ENCODE assay signal across 8 cellular contexts in the genomic region with DNA sequence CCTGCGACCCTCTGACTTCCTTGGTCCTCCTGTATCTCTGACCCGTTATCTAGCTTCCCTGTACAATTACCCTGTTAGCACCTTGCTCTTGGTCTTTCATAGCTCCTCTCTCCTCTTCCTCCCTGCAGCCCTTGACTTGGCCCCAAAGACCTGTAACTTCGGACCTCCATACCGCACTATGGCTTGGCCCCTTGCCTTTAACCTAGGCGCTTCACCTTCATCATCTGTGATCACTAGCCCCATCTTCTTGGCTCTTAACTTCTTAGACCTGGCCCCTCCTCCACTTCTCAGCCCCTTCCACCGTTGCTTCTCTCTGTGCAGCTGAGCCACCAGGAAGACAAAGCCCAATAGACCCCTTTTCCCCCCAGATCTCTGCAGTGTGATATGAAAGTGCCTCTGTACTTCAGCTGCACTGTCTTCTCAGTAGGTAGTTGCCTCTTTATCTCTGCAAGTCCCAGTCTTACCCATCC. TPM values are rescaled to one million over a fixed set of nuclear protein-coding genes. Genes with fewer than 3 reads are reported as not detected.
DNase-seq lines count a peak whose midpoint lies in the region; ATAC-seq, FAIRE-seq and TF ChIP-seq lines count a peak whose summit lies in the region.

No MANE protein-coding gene starts in this region.

- in situ Hi-C loops in K562 (cut with MboI): no loop called here

- peaks cover 13% of the 10 kb centered on the region for H3K79me1 ChIP-seq in mesendoderm (ENCODE audit: low read length)

- H4K20me1 ChIP-seq in K562 (replicated peaks; ENCODE audit: control insufficient read depth, insufficient read depth, low read length): no peaks in the 10 kb centered on the region

- peak overlapping the region; percentile 95 for H3K56ac ChIP-seq in mesendoderm (ENCODE audit: low read length)

- H3K27ac ChIP-seq in K562 (ENCODE audit: extremely low read depth, low read depth, low read length) (peak overlapping the region; percentile 83), mesendoderm (ENCODE audit: low read depth, low read length) (no peak overlapping the region)

- no peak for TF ChIP-seq POLR2A in K562 (conservative IDR thresholded peaks at IDR 0.05)

- POLR2A ChIA-PET in K562 (lab: Yijun Ruan, JAX): interaction anchor here (0.7 to 6.4 kb wide), 16 partner anchors 9 to 1785 kb away, joined by 3 to 94 read pairs (median 4); a partner anchor contains a TSS

- ATAC-seq in HG02571 (IDR thresholded peaks at IDR 0.05; ENCODE audit: unreplicated experiment): peak; percentile 3
- ATAC-seq in K562: no peak; the same call in 1 of the 3 replicates
- no peak for ATAC-seq in HG03460 (IDR thresholded peaks at IDR 0.05; ENCODE audit: unreplicated experiment)

- no peak overlapping the region for H3K18ac ChIP-seq in mesendoderm (ENCODE audit: low read length)

- no peak for TF ChIP-seq EP300 in K562 (IDR thresholded peaks at IDR 0.05; ENCODE audit: low read length)

- H2AFZ ChIP-seq in K562 (ENCODE audit: low read depth, low read length): peak overlapping the region; percentile 88

- H3K4me1 ChIP-seq in K562 (replicated peaks in 1 of 2; ENCODE audit: control insufficient read depth in 2 of 2, insufficient read depth in 2 of 2, low read length in 2 of 2): peaks cover 18 to 32% of the 10 kb centered on the region in 2 experiments
- H3K4me1 ChIP-seq in mesendoderm (ENCODE audit: control insufficient read depth, low read depth, low read length): peaks cover 7% of the 10 kb centered on the region

- peak overlapping the region; percentile 86 to 95 for H3K9ac ChIP-seq in K562 (ENCODE audit: insufficient read depth in 1 of 2, low read depth in 2 of 2, low read length in 2 of 2)
- H3K9ac ChIP-seq in mesendoderm (ENCODE audit: low read length): peak overlapping the region; percentile 86

- no peak overlapping the region for H2BK5ac ChIP-seq in mesendoderm (ENCODE audit: low read length)

- BruUV-seq in K562 (replicated peaks; lab: Mats Ljungman, UMichigan): no TSS peak

- FAIRE-seq in K562 (lab: Jason Lieb, UNC): peak; percentile 60

- H3K4me3 ChIP-seq in AG09309 (ENCODE audit: control insufficient read depth, low read depth, low read length) (peak overlapping the region; percentile 97), K562 (peak overlapping the region; percentile 70), mesendoderm (ENCODE audit: low read length) (peak overlapping the region; percentile 72)

- DNase-seq in AG09309 (ENCODE audit: low read depth) (no peak), K562 (ENCODE audit: extremely low read depth in 1 of 4, low spot score in 3 of 4) (no peak), mesendoderm (no peak), HuH-7 (ENCODE audit: low spot score) (no peak), mesenteric fat pad (ENCODE audit: low spot score) (no peak), NCI-H2081 (lab: John Stamatoyannopoulos, UW) (no peak)

- no peak overlapping the region for H4K8ac ChIP-seq in mesendoderm (ENCODE audit: low read depth, low read length)

- H3K4ac ChIP-seq in mesendoderm (ENCODE audit: low read depth, low read length): no peak overlapping the region

- H3K9me1 ChIP-seq in K562 (ENCODE audit: control insufficient read depth, insufficient read depth, low read length): no peaks in the 10 kb centered on the region

- H3K36me3 ChIP-seq in K562 (ENCODE audit: control insufficient read depth, insufficient read depth, low read length) (peaks cover 55% of the 10 kb centered on the region), mesendoderm (ENCODE audit: control insufficient read depth, insufficient read depth, low read length) (peaks cover 2% of the 10 kb centered on the region)

- H3K27me3 ChIP-seq in K562 (ENCODE audit: control insufficient read depth in 2 of 2, insufficient read depth in 2 of 2, low read length in 2 of 2) (no peaks in the 10 kb centered on the region), mesendoderm (ENCODE audit: insufficient read depth, low read length, poor library complexity) (no peaks in the 10 kb centered on the region)

- TF ChIP-seq RAD21 in K562 (CRISPR knock-in tag; conservative IDR thresholded peaks at IDR 0.05 in 1 of 2, IDR thresholded peaks at IDR 0.05 in 1 of 2): no peak

- WGBS in K562 (ENCODE audit: insufficient coverage, low coverage, missing lambda C conversion rate): 2% methylated on average over 6 of the region's 6 CpGs
- WGBS in mesendoderm (ENCODE audit: extremely low coverage, insufficient coverage, low lambda C conversion rate): no CpG with 5 or more reads among the region's 6 CpGs

- H3K9me3 ChIP-seq in K562 (replicated peaks; ENCODE audit: control insufficient read depth, insufficient read depth, low read depth, low read length): no peaks in the 10 kb centered on the region

- peak overlapping the region; percentile 70 for H3K23ac ChIP-seq in mesendoderm (ENCODE audit: low read length)

- peak overlapping the region; percentile 20 for H2AK5ac ChIP-seq in mesendoderm (ENCODE audit: low read length)

- H2BK120ac ChIP-seq in mesendoderm (ENCODE audit: low read depth, low read length): no peak overlapping the region

- no peak overlapping the region for H4K5ac ChIP-seq in mesendoderm (ENCODE audit: low read length)

- no peak overlapping the region for H2BK15ac ChIP-seq in mesendoderm (replicated peaks; ENCODE audit: low read depth)

- intact Hi-C loops in K562 (cut with micrococcal nuclease): loop anchor here (2.0 to 5.0 kb wide), 2 partner anchors 22 to 80 kb away; a partner anchor contains a TSS

- TF ChIP-seq CTCF in AG09309 (IDR thresholded peaks at IDR 0.05; ENCODE audit: control insufficient read depth, insufficient read depth, low read depth, low read length, missing control alignments) (no peak), K562 (IDR thresholded peaks at IDR 0.05 in 2 of 3, conservative IDR thresholded peaks at IDR 0.05 in 1 of 3; ENCODE audit: insufficient read depth in 2 of 3, low read depth in 1 of 3, low read length in 3 of 3) (no peak)

- CTCF ChIA-PET in K562 (lab: Yijun Ruan, JAX; ENCODE audit: low intra/inter-chr PET ratio): no interaction called here

- H3K79me2 ChIP-seq in K562 (ENCODE audit: control insufficient read depth, insufficient read depth, low read length) (peaks cover 34% of the 10 kb centered on the region), mesendoderm (ENCODE audit: control insufficient read depth, insufficient read depth, low read length) (peaks cover 11% of the 10 kb centered on the region)

- H3K4me2 ChIP-seq in K562 (ENCODE audit: insufficient read depth, low read length): peak overlapping the region; percentile 96
- peak overlapping the region; percentile 84 for H3K4me2 ChIP-seq in mesendoderm (ENCODE audit: low read length)

RNA-seq across cellular contexts. Expression of a gene that starts 0.7 kb away (rescaled TPM):
- total RNA-seq in K562 (2011; cell fraction: chromatin; rRNA removed; ENCODE audit: low replicate concordance): 18.1 and 22.3 TPM in 2 replicates
- 12.2 and 16.0 TPM in 2 replicates for total RNA-seq in K562 (2011; cell fraction: nucleolus; rRNA removed)
- 13.1 and 18.3 TPM in 2 replicates for total RNA-seq in K562 (2011; cell fraction: nucleoplasm; rRNA removed)
- total RNA-seq in K562 (2014; rRNA removed) (14.8 and 17.4 TPM in 2 replicates), K562 (2014; rRNA removed; fragmentation: Illumina TruSeq; extraction: Trizol) (10.8 and 11.8 TPM in 2 replicates), K562 (2015; rRNA removed; fragmentation: Illumina TruSeq; extraction: Trizol) (9.2 and 10.7 TPM in 2 replicates), K562 (2021) (11.7 and 15.2 TPM in 2 replicates), mesenteric fat pad (4.7 TPM)
- polyA plus RNA-seq in K562 (2011; rRNA removed) (11.6 and 11.9 TPM in 2 replicates), K562 (2014; fragmentation: Illumina TruSeq; extraction: Trizol) (19.0 and 21.6 TPM in 2 replicates), K562 (2014; fragmentation: Nextera tagmentation; extraction: Ambion mirVana) (10 to 100 TPM; 20.0 to 30.4 TPM), K562 (2014; rRNA removed) (10.7 and 14.0 TPM in 2 replicates)
- polyA plus RNA-seq in K562 (2011; cell fraction: cytosol; rRNA removed): 11.9 and 13.0 TPM in 2 replicates
- 30.8 and 50.7 TPM in 2 replicates for polyA plus RNA-seq in K562 (2011; cell fraction: nucleus; rRNA removed)
- 12.4 and 15.2 TPM in 2 replicates for polyA plus RNA-seq in K562 (2012)
- polyA minus RNA-seq in K562 (2011; rRNA and poly(A)+ RNA removed): 6.7 and 7.1 TPM in 2 replicates
- 2.5 and 3.7 TPM in 2 replicates for polyA minus RNA-seq in K562 (2011; cell fraction: cytosol; rRNA and poly(A)+ RNA removed)
- 11.0 and 16.6 TPM in 2 replicates for polyA minus RNA-seq in K562 (2011; cell fraction: nucleus; rRNA and poly(A)+ RNA removed)
- polyA plus RNA-seq in mesendoderm (2013, experiment 1 of 2): 11.2 TPM
- 12.6 TPM for polyA plus RNA-seq in mesendoderm (2013, experiment 2 of 2)

RNA-seq across cellular contexts. Expression of a gene that starts 29.9 kb away (rescaled TPM):
- 6.8 and 15.4 TPM in 2 replicates for total RNA-seq in K562 (2011; cell fraction: chromatin; rRNA removed; ENCODE audit: low replicate concordance)
- 7.5 and 9.5 TPM in 2 replicates for total RNA-seq in K562 (2011; cell fraction: nucleolus; rRNA removed)
- total RNA-seq in K562 (2011; cell fraction: nucleoplasm; rRNA removed): 9.6 and 14.4 TPM in 2 replicates
- total RNA-seq in K562 (2014; rRNA removed) (32.6 and 44.7 TPM in 2 replicates), K562 (2014; rRNA removed; fragmentation: Illumina TruSeq; extraction: Trizol) (46.5 and 48.3 TPM in 2 replicates), K562 (2015; rRNA removed; fragmentation: Illumina TruSeq; extraction: Trizol) (41.1 and 44.5 TPM in 2 replicates), K562 (2021) (31.7 and 36.0 TPM in 2 replicates), mesenteric fat pad (19.1 TPM)
- polyA plus RNA-seq in K562 (2011; rRNA removed) (42.8 and 49.4 TPM in 2 replicates), K562 (2014; fragmentation: Illumina TruSeq; extraction: Trizol) (49.7 and 53.2 TPM in 2 replicates), K562 (2014; fragmentation: Nextera tagmentation; extraction: Ambion mirVana) (10 to 100 TPM; 37.9 TPM), K562 (2014; rRNA removed) (32.6 and 40.0 TPM in 2 replicates)
- polyA plus RNA-seq in K562 (2011; cell fraction: cytosol; rRNA removed): 12.9 and 26.0 TPM in 2 replicates
- polyA plus RNA-seq in K562 (2011; cell fraction: nucleus; rRNA removed): 7.9 and 14.9 TPM in 2 replicates
- polyA plus RNA-seq in K562 (2012): 43.0 and 46.8 TPM in 2 replicates
- polyA minus RNA-seq in K562 (2011; rRNA and poly(A)+ RNA removed): 19.4 and 19.7 TPM in 2 replicates
- 3.7 and 6.6 TPM in 2 replicates for polyA minus RNA-seq in K562 (2011; cell fraction: cytosol; rRNA and poly(A)+ RNA removed)
- 2.6 and 5.1 TPM in 2 replicates for polyA minus RNA-seq in K562 (2011; cell fraction: nucleus; rRNA and poly(A)+ RNA removed)
- polyA plus RNA-seq in mesendoderm (2013, experiment 1 of 2): 45.0 TPM
- polyA plus RNA-seq in mesendoderm (2013, experiment 2 of 2): 44.0 TPM

RNA-seq across cellular contexts. Expression of a gene that starts 30.2 kb away (rescaled TPM):
- 68.5 and 80.5 TPM in 2 replicates for total RNA-seq in K562 (2011; cell fraction: chromatin; rRNA removed; ENCODE audit: low replicate concordance)
- total RNA-seq in K562 (2011; cell fraction: nucleolus; rRNA removed): 66.4 and 81.6 TPM in 2 replicates
- 80.8 and 97.2 TPM in 2 replicates for total RNA-seq in K562 (2011; cell fraction: nucleoplasm; rRNA removed)
- 15.7 and 18.2 TPM in 2 replicates for total RNA-seq in K562 (2014; rRNA removed)
- total RNA-seq in K562 (2014; rRNA removed; fragmentation: Illumina TruSeq; extraction: Trizol): 23.7 and 25.0 TPM in 2 replicates
- total RNA-seq in K562 (2015; rRNA removed; fragmentation: Illumina TruSeq; extraction: Trizol): 22.2 and 23.7 TPM in 2 replicates
- total RNA-seq in K562 (2021): 20.5 and 22.5 TPM in 2 replicates
- polyA plus RNA-seq in K562 (2011; rRNA removed): 15.3 and 24.9 TPM in 2 replicates
- polyA plus RNA-seq in K562 (2011; cell fraction: cytosol; rRNA removed): 13.2 and 16.1 TPM in 2 replicates
- polyA plus RNA-seq in K562 (2011; cell fraction: nucleus; rRNA removed): 28.4 and 45.9 TPM in 2 replicates
- 15.9 and 21.3 TPM in 2 replicates for polyA plus RNA-seq in K562 (2012)
- polyA plus RNA-seq in K562 (2014; fragmentation: Illumina TruSeq; extraction: Trizol): 25.3 and 31.4 TPM in 2 replicates
- 10 to 100 TPM in 1 of 2 experiments, 1 to 10 TPM in 1; 8.0 to 12.9 TPM for polyA plus RNA-seq in K562 (2014; fragmentation: Nextera tagmentation; extraction: Ambion mirVana)
- polyA plus RNA-seq in K562 (2014; rRNA removed): 16.6 and 20.3 TPM in 2 replicates
- polyA minus RNA-seq in K562 (2011; rRNA and poly(A)+ RNA removed): 21.4 and 35.1 TPM in 2 replicates
- polyA minus RNA-seq in K562 (2011; cell fraction: cytosol; rRNA and poly(A)+ RNA removed): 14.4 and 16.4 TPM in 2 replicates
- polyA minus RNA-seq in K562 (2011; cell fraction: nucleus; rRNA and poly(A)+ RNA removed): 24.0 and 28.0 TPM in 2 replicates
- 2.8 TPM for polyA plus RNA-seq in mesendoderm (2013, experiment 1 of 2)
- 2.3 TPM for polyA plus RNA-seq in mesendoderm (2013, experiment 2 of 2)
- 7.3 TPM for total RNA-seq in mesenteric fat pad
